In the genomic region with DNA sequence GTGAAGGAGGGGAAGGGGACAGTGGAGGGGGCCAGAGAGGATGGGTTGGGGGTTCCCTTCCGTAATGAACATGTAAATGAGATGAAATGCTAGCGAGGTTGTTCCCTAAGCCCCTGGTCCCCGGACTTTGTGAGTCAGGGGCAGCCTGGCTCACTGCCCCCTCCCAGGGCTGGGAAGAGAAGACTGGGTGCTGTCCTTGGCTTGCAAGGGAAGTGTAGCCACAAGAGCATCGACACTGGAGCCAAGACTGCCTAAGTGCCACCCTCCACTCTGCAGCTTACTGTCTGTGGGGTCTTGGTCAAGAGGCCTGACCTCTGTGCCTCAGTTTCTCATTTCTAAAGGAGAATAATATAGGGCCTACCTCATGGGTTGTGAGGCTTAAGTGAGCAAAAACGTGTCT, we compare ENCODE assay signal across 13 cellular contexts. TPM values are rescaled to one million over a fixed set of nuclear protein-coding genes. Genes with fewer than 3 reads are reported as not detected.
A peak's percentile ranks its signal among the peaks of the same experiment; 100 is the strongest.
DNase-seq lines count a peak whose midpoint lies in the region; ATAC-seq and TF ChIP-seq lines count a peak whose summit lies in the region.
"Had no signal": no experiment of that assay in that cellular context is flagged by ENCODE, and none has a peak within 500 bp of the region (broad histone marks: within the 10 kb centered on the region; RNA-seq: fewer than 3 reads in every experiment).

No MANE protein-coding gene starts in this region.

- H3K9me3 ChIP-seq in mesenchymal stem cell (ENCODE audit: control insufficient read depth, low read length) = no peaks in the 10 kb centered on the region
- no peaks in the 10 kb centered on the region for H3K9me3 ChIP-seq in thoracic aorta
- H3K9me3 ChIP-seq: MG63 had no signal

- ATAC-seq in thoracic aorta (ENCODE audit: insufficient number of reproducible peaks, low FRiP score, low read depth) (no peak), HG02623 (IDR thresholded peaks at IDR 0.05; ENCODE audit: unreplicated experiment) (no peak)
- ATAC-seq: foreskin keratinocyte had no signal

- H4K8ac ChIP-seq in mesenchymal stem cell (ENCODE audit: low read length) = peak overlapping the region; percentile 51

- 12% methylated on average over 4 of the region's 5 CpGs for WGBS in mesenchymal stem cell

- H3K27ac ChIP-seq in coronary artery = peak overlapping the region; percentile 84 to 98
- H3K27ac ChIP-seq in mesenchymal stem cell (ENCODE audit: low read length, poor library complexity, severe bottlenecking) = peak overlapping the region; percentile 95
- H3K27ac ChIP-seq in thoracic aorta = peak overlapping the region; percentile 79 to 82
- H3K27ac ChIP-seq: 22Rv1, foreskin keratinocyte, VCaP had no signal

- peaks cover 53% of the 10 kb centered on the region for H3K4me1 ChIP-seq in mesenchymal stem cell (ENCODE audit: control insufficient read depth, insufficient read depth, low read depth, low read length)
- H3K4me1 ChIP-seq in thoracic aorta (ENCODE audit: control insufficient read depth in 1 of 2, low read depth in 2 of 2) = peaks cover 17 to 65% of the 10 kb centered on the region in 2 donors

- peak overlapping the region; percentile 33 to 91 for H2BK12ac ChIP-seq in mesenchymal stem cell (ENCODE audit: low read length in 2 of 2)

- peaks cover 64% of the 10 kb centered on the region for H3K27me3 Mint-ChIP-seq in activated CD4-positive, alpha-beta memory T cell treated with anti-CD3 and anti-CD28 coated beads, Interleukin-2, amount 10 ng/mL, durations not matched to agents 7 days and 5 days

- no peak overlapping the region for H3K4me3 Mint-ChIP-seq in activated CD4-positive, alpha-beta memory T cell treated with anti-CD3 and anti-CD28 coated beads, Interleukin-2, amount 10 ng/mL, durations not matched to agents 7 days and 5 days

- H3K27me3 ChIP-seq in mesenchymal stem cell (ENCODE audit: control insufficient read depth in 1 of 2, insufficient read depth in 1 of 2, low read length in 2 of 2) (no peaks in the 10 kb centered on the region), thoracic aorta (replicated peaks; ENCODE audit: insufficient read depth) (no peaks in the 10 kb centered on the region)
- H3K27me3 ChIP-seq: foreskin keratinocyte, MG63 had no signal

- no peaks in the 10 kb centered on the region for H3K79me1 ChIP-seq in mesenchymal stem cell (replicated peaks; ENCODE audit: low read length, poor library complexity, severe bottlenecking)

- peak overlapping the region; percentile 64 for H3K9ac ChIP-seq in mesenchymal stem cell (ENCODE audit: low read length)

- H3K9me3 Mint-ChIP-seq in activated CD4-positive, alpha-beta memory T cell treated with anti-CD3 and anti-CD28 coated beads, Interleukin-2, amount 10 ng/mL, durations not matched to agents 7 days and 5 days = no peaks in the 10 kb centered on the region

- peak overlapping the region; percentile 91 for H2BK120ac ChIP-seq in mesenchymal stem cell (ENCODE audit: low read depth, low read length)

- H3K27ac Mint-ChIP-seq in activated CD4-positive, alpha-beta memory T cell treated with anti-CD3 and anti-CD28 coated beads, Interleukin-2, amount 10 ng/mL, durations not matched to agents 7 days and 5 days = no peak overlapping the region

- POLR2A ChIA-PET in activated CD4-positive, alpha-beta memory T cell treated with anti-CD3 and anti-CD28 coated beads, Interleukin-2, amount 10 ng/mL, durations not matched to agents 7 days and 5 days (lab: Charles Lee) = no interaction called here

- CTCF ChIA-PET in activated CD4-positive, alpha-beta memory T cell treated with anti-CD3 and anti-CD28 coated beads, Interleukin-2, amount 10 ng/mL, durations not matched to agents 7 days and 5 days (lab: Charles Lee) = interaction anchor here (1.8 kb wide), 1 partner anchor 168 kb away, joined by 4 read pairs; no protein-coding TSS in a partner anchor

- peaks cover 35% of the 10 kb centered on the region for H3K4me1 Mint-ChIP-seq in activated CD4-positive, alpha-beta memory T cell treated with anti-CD3 and anti-CD28 coated beads, Interleukin-2, amount 10 ng/mL, durations not matched to agents 7 days and 5 days

- peak overlapping the region; percentile 98 for H2BK15ac ChIP-seq in mesenchymal stem cell (ENCODE audit: low read depth, poor library complexity, severe bottlenecking)

- peak overlapping the region; percentile 43 for H2AK5ac ChIP-seq in mesenchymal stem cell (ENCODE audit: low read length, severe bottlenecking)

- H3K36me3 Mint-ChIP-seq in activated CD4-positive, alpha-beta memory T cell treated with anti-CD3 and anti-CD28 coated beads, Interleukin-2, amount 10 ng/mL, durations not matched to agents 7 days and 5 days (ENCODE audit: low read depth) = no peaks in the 10 kb centered on the region

- peak overlapping the region in 1 of 2 experiments; percentile 85 for H3K14ac ChIP-seq in mesenchymal stem cell (ENCODE audit: low read length in 2 of 2)

- H3K4ac ChIP-seq in mesenchymal stem cell (ENCODE audit: low read depth in 1 of 2, low read length in 2 of 2) = peak overlapping the region; percentile 71 to 91

- TF ChIP-seq CTCF in coronary artery (IDR thresholded peaks at IDR 0.05) = no peak
- no peak for TF ChIP-seq CTCF in thoracic aorta (IDR thresholded peaks at IDR 0.05)

- H3K23ac ChIP-seq in mesenchymal stem cell (ENCODE audit: low read length in 2 of 2) = no peak overlapping the region

- peak overlapping the region; percentile 92 for H4K91ac ChIP-seq in mesenchymal stem cell (ENCODE audit: low read length)

- no peak overlapping the region for H2BK5ac ChIP-seq in mesenchymal stem cell (ENCODE audit: low read depth, low read length, poor library complexity, severe bottlenecking)

- H3K18ac ChIP-seq in mesenchymal stem cell (ENCODE audit: low read depth in 1 of 2, low read length in 2 of 2) = peak overlapping the region; percentile 55 to 78

- H3K4me3 ChIP-seq in coronary artery (peak overlapping the region; percentile 81), mesenchymal stem cell (ENCODE audit: insufficient read depth in 1 of 2, low read depth in 1 of 2, low read length in 2 of 2) (peak overlapping the region; percentile 61 to 71), thoracic aorta (peak overlapping the region; percentile 72)
- H3K4me3 ChIP-seq: MG63 had no signal

- H3K4me2 ChIP-seq in mesenchymal stem cell (ENCODE audit: low read length, poor library complexity, severe bottlenecking) = peak overlapping the region; percentile 86

- H2AFZ ChIP-seq in mesenchymal stem cell (ENCODE audit: low read depth, low read length) = no peak overlapping the region

- peak; percentile 27 for DNase-seq in NCI-H82 (lab: John Stamatoyannopoulos, UW)
- no peak for DNase-seq in NCI-H82 treated with DMSO at 0.1 percent for 48 hours (lab: John Stamatoyannopoulos, UW; ENCODE audit: unreplicated experiment)
- DNase-seq in coronary artery (ENCODE audit: low spot score) = no peak
- DNase-seq in mesenchymal stem cell = peak; percentile 52
- DNase-seq in thoracic aorta (ENCODE audit: low spot score) = no peak
- DNase-seq in NCI-H2227 treated with DMSO at 0.1 percent for 48 hours (lab: John Stamatoyannopoulos, UW) = no peak
- no peak for DNase-seq in activated CD4-positive, alpha-beta memory T cell treated with anti-CD3 and anti-CD28 coated beads, Interleukin-2, amount 10 ng/mL, durations not matched to agents 7 days and 5 days
- DNase-seq: foreskin keratinocyte, MG63 had no signal

- H3K36me3 ChIP-seq in mesenchymal stem cell (ENCODE audit: control insufficient read depth in 1 of 2, insufficient read depth in 2 of 2, low read depth in 1 of 2, low read length in 2 of 2) = no peaks in the 10 kb centered on the region
- no peaks in the 10 kb centered on the region for H3K36me3 ChIP-seq in thoracic aorta
- H3K36me3 ChIP-seq: MG63 had no signal

RNA-seq across cellular contexts. Expression of a gene that starts 0.5 kb away (rescaled TPM):
- polyA plus RNA-seq in mesenchymal stem cell (2013, experiment 1 of 2) = 20.5 TPM
- polyA plus RNA-seq in mesenchymal stem cell (2013, experiment 2 of 2) = 20.1 TPM
- 10 to 100 TPM; 31.0 to 34.9 TPM for total RNA-seq in thoracic aorta
- total RNA-seq in activated CD4-positive, alpha-beta memory T cell treated with anti-CD3 and anti-CD28 coated beads, Interleukin-2, amount 10 ng/mL, durations not matched to agents 7 days and 5 days = under 1 TPM in 1 of 2 experiments, not detected in 1; 0.05 TPM
- polyA plus RNA-seq: neural cell had no signal

RNA-seq across cellular contexts. Expression of a gene that starts 26.4 kb away (rescaled TPM):
- 0.03 TPM for polyA plus RNA-seq in mesenchymal stem cell (2013, experiment 1 of 2)
- 0.05 TPM for polyA plus RNA-seq in mesenchymal stem cell (2013, experiment 2 of 2)
- total RNA-seq in thoracic aorta = not detected
- total RNA-seq in activated CD4-positive, alpha-beta memory T cell treated with anti-CD3 and anti-CD28 coated beads, Interleukin-2, amount 10 ng/mL, durations not matched to agents 7 days and 5 days = not detected
- total RNA-seq: foreskin keratinocyte had no signal
- polyA plus RNA-seq: foreskin keratinocyte, neural cell had no signal

RNA-seq across cellular contexts. Expression of a gene that starts 33.3 kb away (rescaled TPM):
- polyA plus RNA-seq in mesenchymal stem cell (2013, experiment 1 of 2) = not detected
- polyA plus RNA-seq in mesenchymal stem cell (2013, experiment 2 of 2) = not detected
- total RNA-seq in thoracic aorta = under 1 TPM; 0.42 to 0.81 TPM
- total RNA-seq in activated CD4-positive, alpha-beta memory T cell treated with anti-CD3 and anti-CD28 coated beads, Interleukin-2, amount 10 ng/mL, durations not matched to agents 7 days and 5 days = 1 to 10 TPM; 1.6 to 1.8 TPM
- total RNA-seq: foreskin keratinocyte had no signal

RNA-seq across cellular contexts. Expression of a gene that starts 35.1 kb away (rescaled TPM):
- polyA plus RNA-seq in mesenchymal stem cell (2013, experiment 1 of 2) = not detected
- not detected for polyA plus RNA-seq in mesenchymal stem cell (2013, experiment 2 of 2)
- total RNA-seq in thoracic aorta = not detected
- under 1 TPM; 0.08 to 0.13 TPM for total RNA-seq in activated CD4-positive, alpha-beta memory T cell treated with anti-CD3 and anti-CD28 coated beads, Interleukin-2, amount 10 ng/mL, durations not matched to agents 7 days and 5 days
- total RNA-seq: foreskin keratinocyte had no signal
- polyA plus RNA-seq: foreskin keratinocyte had no signal

Comparison
In these comparisons a context has a peak if more than half of its experiments do, and no peak if none do; other contexts are left out.
1. DNase-seq: peak in NCI-H82 (single experiment) and mesenchymal stem cell (single experiment); none in NCI-H82 treated with DMSO at 0.1 percent for 48 hours (single experiment), coronary artery (single experiment), thoracic aorta (single experiment), NCI-H2227 treated with DMSO at 0.1 percent for 48 hours (single experiment) and activated CD4-positive, alpha-beta memory T cell treated with anti-CD3 and anti-CD28 coated beads, Interleukin-2, amount 10 ng/mL, durations not matched to agents 7 days and 5 days (single experiment).
2. RNA of a gene that starts 0.5 kb away (total RNA-seq): 31.0 to 34.9 TPM in thoracic aorta; 0.05 TPM in activated CD4-positive, alpha-beta memory T cell treated with anti-CD3 and anti-CD28 coated beads, Interleukin-2, amount 10 ng/mL, durations not matched to agents 7 days and 5 days; every median in the first group is over 10 times any median in the second.
3. Peak in every context shown above with its lines, with median percentiles within 50 percentile points of each other: H3K27ac ChIP-seq and H3K4me3 ChIP-seq.